9 cellular contexts compared by ENCODE assay signal in the genomic region with DNA sequence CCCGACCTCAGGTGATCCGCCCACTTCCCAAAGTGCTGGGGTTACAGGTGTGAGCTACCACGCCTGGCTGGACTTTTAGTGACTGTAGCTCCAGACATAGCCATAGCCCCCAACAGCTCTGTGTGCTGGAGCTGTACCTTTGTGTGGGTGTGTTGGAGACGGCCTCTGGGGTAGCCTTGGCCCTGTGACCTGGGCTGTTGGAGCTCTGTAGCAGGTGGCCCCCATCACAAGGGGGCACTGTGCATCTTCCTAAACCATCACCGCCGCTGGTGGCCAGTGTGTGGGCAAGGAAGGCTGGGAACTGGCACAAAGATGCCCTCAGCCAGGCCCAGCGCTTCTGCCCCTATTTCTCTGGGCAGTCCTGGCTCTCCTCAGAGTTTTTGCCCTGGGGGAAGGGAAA. TPM values are rescaled to one million over a fixed set of nuclear protein-coding genes. Genes with fewer than 3 reads are reported as not detected.
DNase-seq lines count a peak whose midpoint lies in the region; TF ChIP-seq lines count a peak whose summit lies in the region.
"Had no signal": no experiment of that assay in that cellular context is flagged by ENCODE, and none has a peak within 500 bp of the region (broad histone marks: within the 10 kb centered on the region; RNA-seq: fewer than 3 reads in every experiment).

No MANE protein-coding gene starts in this region.

- DNase-seq in BJ (ENCODE audit: low read depth) (no peak), GM23248 (peak; percentile 40), astrocyte of the cerebellum (ENCODE audit: low read depth) (no peak), immature natural killer cell (peak in 2 of 3 donors; percentile 26 to 59), NCI-H128 (lab: John Stamatoyannopoulos, UW; ENCODE audit: unreplicated experiment) (no peak), uterus (no peak)
- DNase-seq in stimulated activated naive CD4-positive, alpha-beta T cell treated with Interleukin-2 at 50 U/mL for 16 hours (lab: John Stamatoyannopoulos, UW) = peak; percentile 5

- no peak for TF ChIP-seq POLR2A in uterus (IDR thresholded peaks at IDR 0.05)

- no peaks in the 10 kb centered on the region for H3K36me3 Mint-ChIP-seq in immature natural killer cell

- H3K9me2 ChIP-seq in GM23248 (ENCODE audit: insufficient read depth) = no peaks in the 10 kb centered on the region
- H3K9me2 ChIP-seq in OCI-LY1 (ENCODE audit: low read depth, low read length) = no peaks in the 10 kb centered on the region

- POLR2A ChIA-PET in BJ (lab: Charles Lee) = no interaction called here

- H3K27me3 ChIP-seq in BJ (ENCODE audit: control insufficient read depth, insufficient read depth, low read length) = no peaks in the 10 kb centered on the region; the same call in 1 of the 2 replicates
- H3K27me3 ChIP-seq in GM23248 (replicated peaks; ENCODE audit: insufficient read depth) = peaks cover 8% of the 10 kb centered on the region; the same call in 1 of the 2 replicates
- H3K27me3 ChIP-seq in OCI-LY1 (ENCODE audit: insufficient read depth, low read length) = 0 out of 2 replicates have a peak, but pooled peaks cover 4% of the 10 kb centered on the region
- no peaks in the 10 kb centered on the region for H3K27me3 ChIP-seq in uterus

- WGBS in GM23248 (ENCODE audit: low coverage in 1 of 2, low lambda C conversion rate in 2 of 2, missing lambda C conversion rate in 2 of 2), 2 experiments = 70 to 81% methylated on average over 6 to 7 of the region's 7 CpGs

- H3K4me3 ChIP-seq in BJ (ENCODE audit: low read depth, low read length) (no peak overlapping the region), GM23248 (no peak overlapping the region), OCI-LY1 (ENCODE audit: low read depth, low read length, poor library complexity, severe bottlenecking) (no peak overlapping the region), astrocyte of the cerebellum (ENCODE audit: low read depth, low read length) (no peak overlapping the region), uterus (no peak overlapping the region)
- H3K4me3 ChIP-seq: thoracic aorta had no signal

- intact Hi-C loops in uterus (cut with DNase I; ENCODE audit: low total_unique reads) = no loop called here

- H3K27ac ChIP-seq in GM23248 (no peak overlapping the region), OCI-LY1 (ENCODE audit: low read depth, low read length, poor library complexity, severe bottlenecking) (no peak overlapping the region), uterus (no peak overlapping the region)
- H3K27ac ChIP-seq: thoracic aorta had no signal

- no peak overlapping the region for H3K4me3 Mint-ChIP-seq in immature natural killer cell

- H3F3A ChIP-seq in GM23248 (ENCODE audit: insufficient read depth) (no peaks in the 10 kb centered on the region), OCI-LY1 (ENCODE audit: insufficient read depth, low read length) (no peaks in the 10 kb centered on the region)

- H3K4me2 ChIP-seq in GM23248 (ENCODE audit: unreplicated experiment) = no peak overlapping the region
- no peak overlapping the region for H3K4me2 ChIP-seq in OCI-LY1 (ENCODE audit: low read length)

- no peak overlapping the region for H3K9ac ChIP-seq in GM23248
- H3K9ac ChIP-seq in OCI-LY1 (ENCODE audit: low read length) = no peak overlapping the region

- H3K27ac Mint-ChIP-seq in immature natural killer cell = no peak overlapping the region

- H3K4me1 ChIP-seq in GM23248 (ENCODE audit: insufficient read depth) = no peaks in the 10 kb centered on the region
- no peaks in the 10 kb centered on the region for H3K4me1 ChIP-seq in OCI-LY1 (ENCODE audit: insufficient read depth, low read length, severe bottlenecking)
- H3K4me1 ChIP-seq in uterus = no peaks in the 10 kb centered on the region

- peaks cover 10 to 15% of the 10 kb centered on the region in 2 donors for H3K4me1 Mint-ChIP-seq in immature natural killer cell

- in situ Hi-C loops in GM23248 (cut with MboI) = no loop called here
- in situ Hi-C loops in astrocyte of the cerebellum (cut with HindIII; ENCODE audit: low sequenced_read_pairs) = no loop called here

- no peaks in the 10 kb centered on the region for H4K20me1 ChIP-seq in GM23248 (ENCODE audit: insufficient read depth)
- no peaks in the 10 kb centered on the region for H4K20me1 ChIP-seq in OCI-LY1 (ENCODE audit: insufficient read depth, low read length)

- no peaks in the 10 kb centered on the region for H3K79me2 ChIP-seq in GM23248 (ENCODE audit: insufficient read depth)
- H3K79me2 ChIP-seq in OCI-LY1 (ENCODE audit: insufficient read depth, low read length) = no peaks in the 10 kb centered on the region

- no peaks in the 10 kb centered on the region for H3K36me3 ChIP-seq in BJ (ENCODE audit: control insufficient read depth, insufficient read depth, low read length)
- H3K36me3 ChIP-seq in GM23248 (ENCODE audit: low read depth) = no peaks in the 10 kb centered on the region
- no peaks in the 10 kb centered on the region for H3K36me3 ChIP-seq in OCI-LY1 (ENCODE audit: insufficient read depth, low read length)
- H3K36me3 ChIP-seq in uterus = no peaks in the 10 kb centered on the region
- H3K36me3 ChIP-seq: thoracic aorta had no signal

- no peak overlapping the region for H2AFZ ChIP-seq in GM23248
- H2AFZ ChIP-seq in OCI-LY1 (ENCODE audit: low read length) = no peak overlapping the region

- H3K9me3 ChIP-seq in GM23248 (ENCODE audit: low read depth) (no peaks in the 10 kb centered on the region), OCI-LY1 (ENCODE audit: low read length) (no peaks in the 10 kb centered on the region), uterus (no peaks in the 10 kb centered on the region)
- H3K9me3 ChIP-seq: thoracic aorta had no signal

- H3K27me3 Mint-ChIP-seq in immature natural killer cell (ENCODE audit: low read depth in 3 of 3) = peaks cover 0 to 2% (median 1%) of the 10 kb centered on the region in 3 donors

- no peaks in the 10 kb centered on the region for H3K9me3 Mint-ChIP-seq in immature natural killer cell

- CTCF ChIA-PET in BJ (lab: Yijun Ruan, JAX) = interaction anchor here (0.8 to 3.8 kb wide), 7 partner anchors 11 to 96 kb away, joined by 3 to 28 read pairs (median 4); no protein-coding TSS in a partner anchor

- TF ChIP-seq CTCF in BJ (IDR thresholded peaks at IDR 0.05; ENCODE audit: insufficient read depth, low read depth, low read length) (peak; percentile 48), OCI-LY1 (IDR thresholded peaks at IDR 0.05; ENCODE audit: low read length) (peak; percentile 66), astrocyte of the cerebellum (IDR thresholded peaks at IDR 0.05; ENCODE audit: low read depth, low read length, missing control alignments) (peak; percentile 48), uterus (IDR thresholded peaks at IDR 0.05) (peak in 2 of 4 experiments; percentile 18 to 30)

RNA-seq across cellular contexts. Expression of gene FOXO6, which starts 38.4 kb away (rescaled TPM):
- 0.02 TPM in 1 of 2 replicates, not detected in the other for polyA plus RNA-seq in BJ (2011; rRNA removed)
- polyA minus RNA-seq in BJ (2011; rRNA and poly(A)+ RNA removed) = not detected in 2 replicates
- total RNA-seq in GM23248 (2014; rRNA removed; shearing (Covaris generic)) = not detected in 2 replicates
- not detected in 2 replicates for polyA plus RNA-seq in GM23248 (2016; fragmentation: Nextera tagmentation; extraction: Ambion mirVana)
- not detected for polyA plus RNA-seq in immature natural killer cell
- 10 to 100 TPM in 1 of 4 donors, 1 to 10 TPM in 2, not detected in 1; 3.9 to 20.1 (median 7.6) TPM for total RNA-seq in uterus

Comparison
In these comparisons a context has a peak if more than half of its experiments do, and no peak if none do; other contexts are left out.
1. DNase-seq: peak in GM23248 (single experiment), immature natural killer cell (2 of 3) and stimulated activated naive CD4-positive, alpha-beta T cell treated with Interleukin-2 at 50 U/mL for 16 hours (single experiment); none in BJ (single experiment), astrocyte of the cerebellum (single experiment), NCI-H128 (single experiment) and uterus (0 of 2).